In genomic region chr5:149046196-149046829, GRCh38 we compare ENCODE assay signal across 1 cellular context.
TF ChIP-seq lines count a peak whose summit lies in the region.

No MANE protein-coding gene starts in this region.

TF ChIP-seq in K562, 482 proteins besides CTCF, POLR2A, EP300 and RAD21 (continued from another document):
- TF ChIP-seq ZMIZ1 (IDR thresholded peaks at IDR 0.05; ENCODE audit: low read depth in 2 of 2, low read length in 2 of 2) (0 out of 4 replicates have a peak, but pooled peaks of 1 of the 2 experiments have one; percentile 31), JUND (IDR thresholded peaks at IDR 0.05; ENCODE audit: borderline replicate concordance, low read depth, low read length) (peak; percentile 56; the same call in 1 of the 2 replicates), JUND (tag; IDR thresholded peaks at IDR 0.05; ENCODE audit: borderline replicate concordance, low read depth, low read length) (peak; percentile 70; the same call in 2 of the 3 replicates), CBFA2T3 (IDR thresholded peaks at IDR 0.05) (peak; percentile 77), FOSL1 (tag; conservative IDR thresholded peaks at IDR 0.05) (peak; percentile 93), TEAD4 (IDR thresholded peaks at IDR 0.05; ENCODE audit: low read length) (peak; percentile 91), TEAD4 (CRISPR knock-in tag; IDR thresholded peaks at IDR 0.05; ENCODE audit: borderline replicate concordance) (no peak), CCAR2 (IDR thresholded peaks at IDR 0.05; ENCODE audit: low read depth, low read length) (no peak), TRIM24 (IDR thresholded peaks at IDR 0.05) (peak in 1 of 2 experiments; percentile 35; a peak in 1 of 4 replicates), NCOA1 (IDR thresholded peaks at IDR 0.05; ENCODE audit: low read depth) (peak; percentile 32; the same call in 1 of the 2 replicates), CLOCK (CRISPR knock-in tag; IDR thresholded peaks at IDR 0.05; ENCODE audit: borderline replicate concordance) (no peak), STAT5A (IDR thresholded peaks at IDR 0.05; ENCODE audit: borderline replicate concordance, low read length) (peak; percentile 51; the same call in 1 of the 2 replicates), ATF7 (IDR thresholded peaks at IDR 0.05) (peak; percentile 36; the same call in 1 of the 2 replicates), ATF1 (CRISPR knock-in tag; IDR thresholded peaks at IDR 0.05) (no peak), ATF1 (tag; IDR thresholded peaks at IDR 0.05) (0 out of 2 replicates have a peak, but pooled peaks have one; percentile 20), PRPF4 (IDR thresholded peaks at IDR 0.05; ENCODE audit: insufficient read depth, low read depth, low read length, poor library complexity, severe bottlenecking) (no peak), LEF1 (IDR thresholded peaks at IDR 0.05) (peak; percentile 27; the same call in 1 of the 2 replicates), ZNF644 (tag; IDR thresholded peaks at IDR 0.05; ENCODE audit: low read depth) (0 out of 2 replicates have a peak, but pooled peaks have one; percentile 41), ARID1B (IDR thresholded peaks at IDR 0.05) (peak; percentile 93), TCF3 (CRISPR knock-in tag; IDR thresholded peaks at IDR 0.05) (peak; percentile 50; the same call in 1 of the 2 replicates), NFIC (IDR thresholded peaks at IDR 0.05) (no peak)
